In the genomic region with DNA sequence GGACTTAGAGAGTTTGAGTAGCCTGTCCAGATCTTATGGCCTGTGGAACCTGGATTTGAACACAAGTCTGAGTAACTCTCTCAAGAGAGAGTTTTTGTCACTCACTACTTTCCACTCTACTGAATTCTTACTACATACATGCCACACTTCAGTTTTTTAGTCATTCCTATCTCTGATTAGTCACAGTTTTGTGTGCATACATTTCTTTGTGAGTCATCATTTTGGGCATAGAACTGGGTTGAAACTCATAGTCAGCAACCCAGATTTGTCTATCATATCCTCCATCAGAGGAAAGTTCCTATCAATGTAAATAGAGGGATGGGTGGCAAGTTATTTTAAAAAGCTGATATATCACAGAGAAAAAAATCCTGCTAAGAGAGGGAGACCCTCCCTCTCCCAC, we compare ENCODE assay signal across 11 cellular contexts. TPM values are rescaled to one million over a fixed set of nuclear protein-coding genes. Genes with fewer than 3 reads are reported as not detected.
DNase-seq lines count a peak whose midpoint lies in the region; ATAC-seq and TF ChIP-seq lines count a peak whose summit lies in the region.
"Had no signal": no experiment of that assay in that cellular context is flagged by ENCODE, and none has a peak within 500 bp of the region (broad histone marks: within the 10 kb centered on the region; RNA-seq: fewer than 3 reads in every experiment).

No MANE protein-coding gene starts in this region.

- no peak for DNase-seq in activated T-cell treated with anti-CD3 and anti-CD28 coated beads, Interleukin-2, amount 50 U/mL, for 4 hours
- DNase-seq in activated T-cell treated with anti-CD3 and anti-CD28 coated beads for 4 hours: no peak
- peak in 1 of 2 experiments; percentile 67 for DNase-seq in SJSA1 (ENCODE audit: low read depth in 1 of 2, low spot score in 2 of 2)
- DNase-seq in fibroblast of the conjunctiva (ENCODE audit: low read depth): peak; percentile 37
- no peak for DNase-seq in smooth muscle cell (lab: John Stamatoyannopoulos, UW; ENCODE audit: unreplicated experiment)
- no peak for DNase-seq in left ventricle myocardium inferior
- DNase-seq in NCI-H187 (lab: John Stamatoyannopoulos, UW): no peak
- DNase-seq: dorsolateral prefrontal cortex, NCI-H187 treated with DMSO at 0.1 percent for 48 hours had no signal

- no peaks in the 10 kb centered on the region for H3K36me3 Mint-ChIP-seq in activated T-cell treated with anti-CD3 and anti-CD28 coated beads, Interleukin-2, amount 50 U/mL, for 4 hours (ENCODE audit: insufficient read depth)

- H2AFZ ChIP-seq in smooth muscle cell (ENCODE audit: low read depth): no peak overlapping the region

- H3K4me3 ChIP-seq in SJSA1 (no peak overlapping the region), smooth muscle cell (no peak overlapping the region), left ventricle myocardium inferior (no peak overlapping the region)
- H3K4me3 ChIP-seq: dorsolateral prefrontal cortex had no signal

- no peaks in the 10 kb centered on the region for H4K20me1 ChIP-seq in smooth muscle cell (ENCODE audit: low read depth)

- no peaks in the 10 kb centered on the region for H3K27me3 Mint-ChIP-seq in activated T-cell treated with anti-CD3 and anti-CD28 coated beads, Interleukin-2, amount 50 U/mL, for 4 hours (ENCODE audit: low read depth)

- H3F3A ChIP-seq in smooth muscle cell (ENCODE audit: low read depth): peaks cover 30% of the 10 kb centered on the region

- H3K36me3 ChIP-seq in SJSA1 (no peaks in the 10 kb centered on the region), smooth muscle cell (ENCODE audit: low read depth) (no peaks in the 10 kb centered on the region), left ventricle myocardium inferior (no peaks in the 10 kb centered on the region)

- H3K9me3 Mint-ChIP-seq in activated T-cell treated with anti-CD3 and anti-CD28 coated beads, Interleukin-2, amount 50 U/mL, for 4 hours: no peaks in the 10 kb centered on the region
- H3K9me3 Mint-ChIP-seq: neural crest cell had no signal

- peak; percentile 32 to 55 for ATAC-seq in activated T-cell treated with anti-CD3 and anti-CD28 coated beads, Interleukin-2, amount 50 U/mL, for 4 hours
- ATAC-seq in GM21423 (IDR thresholded peaks at IDR 0.05; ENCODE audit: unreplicated experiment): no peak

- peaks cover 68% of the 10 kb centered on the region for H3K4me1 ChIP-seq in SJSA1 (replicated peaks)
- peaks cover 56% of the 10 kb centered on the region for H3K4me1 ChIP-seq in smooth muscle cell (ENCODE audit: low read depth)
- no peaks in the 10 kb centered on the region for H3K4me1 ChIP-seq in left ventricle myocardium inferior

- TF ChIP-seq CTCF in smooth muscle cell (IDR thresholded peaks at IDR 0.05; ENCODE audit: borderline replicate concordance, insufficient read depth, poor library complexity, severe bottlenecking) (no peak), left ventricle myocardium inferior (IDR thresholded peaks at IDR 0.05; ENCODE audit: borderline replicate concordance) (no peak)

- H3K79me2 ChIP-seq in smooth muscle cell (ENCODE audit: low read depth): peaks cover 41% of the 10 kb centered on the region

- H3K27me3 ChIP-seq in SJSA1 (replicated peaks) (no peaks in the 10 kb centered on the region), smooth muscle cell (ENCODE audit: low read depth) (no peaks in the 10 kb centered on the region), left ventricle myocardium inferior (ENCODE audit: low read depth) (no peaks in the 10 kb centered on the region)
- H3K27me3 ChIP-seq: dorsolateral prefrontal cortex had no signal

- peak overlapping the region; percentile 27 for H3K9ac ChIP-seq in smooth muscle cell (ENCODE audit: low read depth)

- H3K4me2 ChIP-seq in smooth muscle cell: peak overlapping the region; percentile 50

- H3K4me1 Mint-ChIP-seq in activated T-cell treated with anti-CD3 and anti-CD28 coated beads, Interleukin-2, amount 50 U/mL, for 4 hours (ENCODE audit: low read depth): no peaks in the 10 kb centered on the region

- no peak overlapping the region for H3K4me3 Mint-ChIP-seq in activated T-cell treated with anti-CD3 and anti-CD28 coated beads, Interleukin-2, amount 50 U/mL, for 4 hours
- H3K4me3 Mint-ChIP-seq: neural crest cell had no signal

- no peaks in the 10 kb centered on the region for H3K9me3 ChIP-seq in SJSA1 (replicated peaks)
- no peaks in the 10 kb centered on the region for H3K9me3 ChIP-seq in smooth muscle cell (replicated peaks; ENCODE audit: low read depth)
- H3K9me3 ChIP-seq in left ventricle myocardium inferior (replicated peaks): no peaks in the 10 kb centered on the region

- intact Hi-C loops in left ventricle myocardium inferior (cut with micrococcal nuclease): no loop called here

- H3K27ac ChIP-seq in SJSA1 (peak overlapping the region; percentile 63), smooth muscle cell (ENCODE audit: low read depth) (peak overlapping the region; percentile 91), left ventricle myocardium inferior (replicated peaks) (no peak overlapping the region)

RNA-seq across cellular contexts. Expression of gene FLRT2, which starts 42.9 kb away (rescaled TPM):
- under 1 TPM in 1 of 3 donors, not detected in 2; 0.18 TPM for total RNA-seq in activated T-cell treated with anti-CD3 and anti-CD28 coated beads, Interleukin-2, amount 50 U/mL, for 4 hours
- 15.8 and 17.0 TPM in 2 replicates for total RNA-seq in SJSA1 (2014; rRNA removed; shearing (Covaris generic))
- 89.0 and 104 TPM in 2 replicates for total RNA-seq in smooth muscle cell
- 47.0 and 52.3 TPM in 2 replicates for polyA plus RNA-seq in smooth muscle cell
- 4.7 TPM for total RNA-seq in left ventricle myocardium inferior
